Comparison of ENCODE assay signal across 1 cellular context in genomic region chr9:132591244-132591643, GRCh38.
TF ChIP-seq lines count a peak whose summit lies in the region.

No MANE protein-coding gene starts in this region.

TF ChIP-seq in WTC11, 78 proteins besides CTCF, POLR2A, EP300 and RAD21 (continued from another document):
- TF ChIP-seq ZNF512 (CRISPR knock-in tag; IDR thresholded peaks at IDR 0.05; ENCODE audit: borderline replicate concordance) (no peak), STAT6 (CRISPR knock-in tag; conservative IDR thresholded peaks at IDR 0.05; ENCODE audit: low read depth) (no peak), ESRRA (CRISPR knock-in tag; IDR thresholded peaks at IDR 0.05; ENCODE audit: borderline replicate concordance) (no peak), ZNF121 (CRISPR knock-in tag; IDR thresholded peaks at IDR 0.05) (no peak), NFYB (CRISPR knock-in tag; conservative IDR thresholded peaks at IDR 0.05; ENCODE audit: low read depth) (no peak), NFATC4 (CRISPR knock-in tag; IDR thresholded peaks at IDR 0.05) (no peak), OVOL2 (CRISPR knock-in tag; IDR thresholded peaks at IDR 0.05; ENCODE audit: borderline replicate concordance) (no peak), FOXJ3 (CRISPR knock-in tag; IDR thresholded peaks at IDR 0.05; ENCODE audit: borderline replicate concordance) (no peak)
